ENCODE assay signal across 8 cellular contexts in genomic region chr21:45555557-45556301, GRCh38. TPM values are rescaled to one million over a fixed set of nuclear protein-coding genes. Genes with fewer than 3 reads are reported as not detected.
DNase-seq lines count a peak whose midpoint lies in the region; ATAC-seq and TF ChIP-seq lines count a peak whose summit lies in the region.

No MANE protein-coding gene starts in this region.

- peak; percentile 73 to 83 for TF ChIP-seq RAD21 in liver (IDR thresholded peaks at IDR 0.05)

- peak; percentile 64 for ATAC-seq in GM21360 (IDR thresholded peaks at IDR 0.05; ENCODE audit: unreplicated experiment)

- H3K27me3 ChIP-seq in BLaER1 (no peaks in the 10 kb centered on the region), ectodermal cell (ENCODE audit: control insufficient read depth, insufficient read depth, low read length, poor library complexity, severe bottlenecking) (peaks cover 3% of the 10 kb centered on the region), liver (ENCODE audit: control insufficient read depth in 4 of 4, insufficient read depth in 4 of 4, low read length in 3 of 4) (no peaks in the 10 kb centered on the region)

- peak overlapping the region; percentile 94 for H3K4me2 ChIP-seq in BLaER1

- no peaks in the 10 kb centered on the region for H3K36me3 ChIP-seq in BLaER1
- no peaks in the 10 kb centered on the region for H3K36me3 ChIP-seq in ectodermal cell (ENCODE audit: control insufficient read depth, insufficient read depth, low read length)
- no peaks in the 10 kb centered on the region for H3K36me3 ChIP-seq in liver (ENCODE audit: control insufficient read depth in 4 of 4, insufficient read depth in 3 of 4, low read depth in 1 of 4, low read length in 3 of 4)

- no peaks in the 10 kb centered on the region for H4K20me1 ChIP-seq in BLaER1

- TF ChIP-seq CTCF in liver (IDR thresholded peaks at IDR 0.05; ENCODE audit: low read depth, low read length, missing input control), result peak; percentile 73

- H3K9me3 ChIP-seq in BLaER1 (no peaks in the 10 kb centered on the region), ectodermal cell (ENCODE audit: control insufficient read depth, low read length) (no peaks in the 10 kb centered on the region), liver (ENCODE audit: control insufficient read depth in 4 of 4, low read length in 3 of 4) (no peaks in the 10 kb centered on the region)

- peaks cover 52% of the 10 kb centered on the region for H3K4me1 ChIP-seq in BLaER1
- no peaks in the 10 kb centered on the region for H3K4me1 ChIP-seq in ectodermal cell (ENCODE audit: control insufficient read depth, insufficient read depth, low read length)
- H3K4me1 ChIP-seq in liver (ENCODE audit: control insufficient read depth in 4 of 4, insufficient read depth in 4 of 4, low read length in 3 of 4), result peaks cover 0 to 14% (median 6%) of the 10 kb centered on the region in 4 donors

- H3K9ac ChIP-seq in BLaER1 (peak overlapping the region; percentile 50), liver (ENCODE audit: low read depth in 1 of 2, low read length in 2 of 2) (peak overlapping the region in 1 of 2 donors; percentile 43)

- H3K27ac ChIP-seq in BLaER1, result peak overlapping the region; percentile 81
- peak overlapping the region; percentile 41 for H3K27ac ChIP-seq in ectodermal cell (ENCODE audit: insufficient read depth, low read depth, low read length, poor library complexity, severe bottlenecking)
- H3K27ac ChIP-seq in liver (ENCODE audit: low read depth in 1 of 2, low read length in 2 of 2), result peak overlapping the region in 1 of 2 donors; percentile 66

- peak overlapping the region; percentile 64 for H3K4me3 ChIP-seq in BLaER1
- peak overlapping the region; percentile 36 for H3K4me3 ChIP-seq in ectodermal cell (ENCODE audit: insufficient read depth, low read depth, low read length)
- H3K4me3 ChIP-seq in liver (ENCODE audit: low read depth in 1 of 3, low read length in 3 of 3), result peak overlapping the region in 1 of 3 donors; percentile 52

- peak; percentile 76 for DNase-seq in NCI-H2196 (lab: John Stamatoyannopoulos, UW; ENCODE audit: unreplicated experiment)
- peak; percentile 43 for DNase-seq in activated CD4-positive, alpha-beta T cell treated with anti-CD3 and anti-CD28 coated beads, Interleukin-2, amount 50 U/mL, for 1 hour
- DNase-seq in stimulated activated CD8-positive, alpha-beta memory T cell treated with anti-CD3 and anti-CD28 coated beads, Interleukin-4, amount 100 ng/mL, for 24 hours (ENCODE audit: low read depth), result peak; percentile 47
- no peak for DNase-seq in RKO (ENCODE audit: low spot score)

- WGBS in ectodermal cell, 2 experiments, result 1% methylated on average over 62 of the region's 62 CpGs
- WGBS in liver, result 18% methylated on average over 62 of the region's 62 CpGs

TF ChIP-seq in liver, 16 proteins besides CTCF, POLR2A, EP300 and RAD21:
- TF ChIP-seq RXRA (IDR thresholded peaks at IDR 0.05) (peak; percentile 7 to 24), FOXA1 (IDR thresholded peaks at IDR 0.05) (no peak), MAX (IDR thresholded peaks at IDR 0.05) (no peak), TAF1 (conservative IDR thresholded peaks at IDR 0.05) (no peak), YY1 (IDR thresholded peaks at IDR 0.05) (peak; percentile 47), ZBTB33 (IDR thresholded peaks at IDR 0.05) (no peak), NR2F2 (IDR thresholded peaks at IDR 0.05) (peak; percentile 33), GABPA (IDR thresholded peaks at IDR 0.05 in 1 of 2, conservative IDR thresholded peaks at IDR 0.05 in 1 of 2) (no peak), FOXA2 (IDR thresholded peaks at IDR 0.05) (no peak), ATF3 (IDR thresholded peaks at IDR 0.05) (no peak), HNF4A (conservative IDR thresholded peaks at IDR 0.05) (no peak), JUND (IDR thresholded peaks at IDR 0.05) (no peak), SP1 (IDR thresholded peaks at IDR 0.05) (no peak), EGR1 (IDR thresholded peaks at IDR 0.05; ENCODE audit: low read depth in 2 of 2) (no peak), HNF4G (IDR thresholded peaks at IDR 0.05) (no peak), REST (IDR thresholded peaks at IDR 0.05) (no peak)

RNA-seq across cellular contexts. Expression of gene SLC19A1, which starts 13.5 kb away (rescaled TPM):
- 29.8 TPM for polyA plus RNA-seq in ectodermal cell (2013, experiment 1 of 4)
- polyA plus RNA-seq in ectodermal cell (2013, experiment 2 of 4), result 30.6 TPM
- polyA plus RNA-seq in ectodermal cell (2013, experiment 3 of 4), result 18.4 TPM
- 21.7 TPM for polyA plus RNA-seq in ectodermal cell (2013, experiment 4 of 4)
- total RNA-seq in liver, result 10 to 100 TPM; 13.0 to 13.1 TPM
- 10 to 100 TPM in 1 of 2 donors, 1 to 10 TPM in 1; 8.4 to 28.0 TPM for polyA plus RNA-seq in liver
